In genomic region chr7:139714163-139714901, GRCh38 we compare ENCODE assay signal across 9 cellular contexts.
DNase-seq lines count a peak whose midpoint lies in the region; ATAC-seq and TF ChIP-seq lines count a peak whose summit lies in the region.
"Had no signal": no experiment of that assay in that cellular context is flagged by ENCODE, and none has a peak within 500 bp of the region (broad histone marks: within the 10 kb centered on the region; RNA-seq: fewer than 3 reads in every experiment).

No MANE protein-coding gene starts in this region.

- H3K36me3 ChIP-seq in GM06990 (ENCODE audit: control insufficient read depth, insufficient read depth, low read length): peaks cover 36% of the 10 kb centered on the region
- peaks cover 15% of the 10 kb centered on the region for H3K36me3 ChIP-seq in iPS-18a (ENCODE audit: control insufficient read depth, low read depth, low read length)

- no peaks in the 10 kb centered on the region for H3K9me3 ChIP-seq in iPS-18a (ENCODE audit: control insufficient read depth, low read depth, low read length)

- H3K27ac ChIP-seq in iPS-18a (ENCODE audit: low read length) (peak overlapping the region; percentile 11), foreskin keratinocyte (no peak overlapping the region)

- H3K4me1 ChIP-seq in iPS-18a (ENCODE audit: control insufficient read depth, low read depth, low read length): peaks cover 31% of the 10 kb centered on the region
- H3K4me1 ChIP-seq in foreskin keratinocyte: no peaks in the 10 kb centered on the region

- H3K27me3 ChIP-seq in GM06990 (replicated peaks; ENCODE audit: control insufficient read depth, insufficient read depth, low read length) (no peaks in the 10 kb centered on the region), iPS-18a (ENCODE audit: control insufficient read depth, insufficient read depth, low read length) (no peaks in the 10 kb centered on the region), foreskin keratinocyte (no peaks in the 10 kb centered on the region)

- 0 out of 2 replicates have a peak overlapping the region, but pooled peaks have one; percentile 2 for H3K4me3 ChIP-seq in GM06990 (replicated peaks; ENCODE audit: low read depth, low read length)
- H3K4me3 ChIP-seq in iPS-18a (ENCODE audit: low read length): no peak overlapping the region

- ATAC-seq in GM21367 (IDR thresholded peaks at IDR 0.05; ENCODE audit: unreplicated experiment) (peak; percentile 94), HG03442 (IDR thresholded peaks at IDR 0.05; ENCODE audit: unreplicated experiment) (peak; percentile 97), foreskin keratinocyte (no peak)

- TF ChIP-seq CTCF in GM06990 (IDR thresholded peaks at IDR 0.05; ENCODE audit: insufficient read depth, low read length, poor library complexity, severe bottlenecking) (no peak), foreskin keratinocyte (conservative IDR thresholded peaks at IDR 0.05) (no peak)

- no peak overlapping the region for H3K9ac ChIP-seq in iPS-18a (ENCODE audit: low read length)

- peak; percentile 80 for DNase-seq in GM06990 (ENCODE audit: extremely low read depth, insufficient read length)
- DNase-seq in foreskin keratinocyte: no peak
- DNase-seq in inferior parietal cortex (ENCODE audit: extremely low spot score): no peak
- DNase-seq in NCI-H345 treated with DMSO at 0.1 percent for 48 hours (lab: John Stamatoyannopoulos, UW; ENCODE audit: unreplicated experiment): no peak
- DNase-seq in NCI-H524 treated with DMSO at 0.1 percent for 48 hours (lab: John Stamatoyannopoulos, UW): no peak
- DNase-seq: COR-L47 had no signal
